Comparison of ENCODE assay signal across 28 cellular contexts in genomic region chr13:61833228-61833627, GRCh38.
"Had no signal": no experiment of that assay in that cellular context is flagged by ENCODE, and none has a peak within 500 bp of the region (broad histone marks: within the 10 kb centered on the region; RNA-seq: fewer than 3 reads in every experiment).

No MANE protein-coding gene starts in this region.

- H3K36me3 Mint-ChIP-seq: activated naive CD8-positive, alpha-beta T cell; brain had no signal

- H3K27ac Mint-ChIP-seq: activated CD4-positive, alpha-beta T cell treated with anti-CD3 and anti-CD28 coated beads, Interleukin-2, amount 10 ng/mL, durations not matched to agents 7 days and 5 days; activated CD8-positive, alpha-beta T cell treated with anti-CD3 and anti-CD28 coated beads for 36 hours; activated naive CD8-positive, alpha-beta T cell; activated T-helper 17 cell treated with anti-CD3 and anti-CD28 coated beads, Interleukin-2, amount 50 U/mL, for 72 hours; brain had no signal

- H3K4me1 Mint-ChIP-seq: activated CD4-positive, alpha-beta T cell treated with anti-CD3 and anti-CD28 coated beads, Interleukin-2, amount 10 ng/mL, durations not matched to agents 7 days and 5 days; activated T-helper 17 cell treated with anti-CD3 and anti-CD28 coated beads, Interleukin-2, amount 50 U/mL, for 72 hours; brain had no signal

- DNase-seq: activated CD4-positive, alpha-beta T cell treated with anti-CD3 and anti-CD28 coated beads for 1 hour; activated CD4-positive, alpha-beta T cell treated with anti-CD3 and anti-CD28 coated beads for 4 hours; activated CD4-positive, alpha-beta T cell treated with anti-CD3 and anti-CD28 coated beads, Interleukin-2, amount 10 ng/mL, durations not matched to agents 7 days and 5 days; activated CD4-positive, alpha-beta T cell treated with anti-CD3 and anti-CD28 coated beads, Interleukin-2, amount 50 U/mL, for 4 hours; activated CD8-positive, alpha-beta memory T cell treated with anti-CD3 and anti-CD28 coated beads for 24 hours; activated CD8-positive, alpha-beta T cell treated with anti-CD3 and anti-CD28 coated beads for 36 hours; activated effector memory CD4-positive, alpha-beta T cell treated with Interleukin-2 at 50 U/mL for 16 hours; activated gamma-delta T cell treated with Interleukin-2 at 50 U/mL for 16 hours; activated naive CD4-positive, alpha-beta T cell treated with anti-CD3 and anti-CD28 coated beads, Interleukin-2, amount 50 U/mL, for 16 hours; activated naive CD4-positive, alpha-beta T cell treated with Interleukin-2 at 50 U/mL for 16 hours; activated T-cell treated with anti-CD3 and anti-CD28 coated beads, Interleukin-2, amount 50 U/mL, for 4 hours; adrenal gland; amygdala; aorta; effector CD8-positive, alpha-beta T cell; foreskin fibroblast; gastrocnemius medialis; glutamatergic neuron; heart left ventricle; T-helper 2 cell had no signal

- H3K4me3 Mint-ChIP-seq: activated CD4-positive, alpha-beta T cell treated with anti-CD3 and anti-CD28 coated beads, Interleukin-2, amount 10 ng/mL, durations not matched to agents 7 days and 5 days; activated CD8-positive, alpha-beta T cell treated with anti-CD3 and anti-CD28 coated beads for 36 hours; activated naive CD8-positive, alpha-beta T cell; activated T-cell treated with anti-CD3 and anti-CD28 coated beads, Interleukin-2, amount 50 U/mL, for 4 hours; activated T-helper 17 cell treated with anti-CD3 and anti-CD28 coated beads, Interleukin-2, amount 50 U/mL, for 72 hours; brain had no signal

- H3K27ac ChIP-seq: adrenal gland, breast epithelium, gastrocnemius medialis, heart left ventricle had no signal

- H3K27me3 Mint-ChIP-seq: activated CD4-positive, alpha-beta T cell treated with anti-CD3 and anti-CD28 coated beads, Interleukin-2, amount 10 ng/mL, durations not matched to agents 7 days and 5 days; activated CD8-positive, alpha-beta T cell treated with anti-CD3 and anti-CD28 coated beads for 36 hours; activated naive CD8-positive, alpha-beta T cell; activated T-helper 17 cell treated with anti-CD3 and anti-CD28 coated beads, Interleukin-2, amount 50 U/mL, for 72 hours had no signal

- H3K36me3 ChIP-seq: adrenal gland, breast epithelium, gastrocnemius medialis, heart left ventricle had no signal

- H3K4me1 ChIP-seq: adrenal gland, breast epithelium, gastrocnemius medialis, heart left ventricle had no signal

- H3K27me3 ChIP-seq: adrenal gland, breast epithelium, gastrocnemius medialis, heart left ventricle had no signal

- H3K4me3 ChIP-seq: adrenal gland, breast epithelium, gastrocnemius medialis, heart left ventricle had no signal

- FAIRE-seq: colon, endometrium, endothelial cell of umbilical vein had no signal

- ATAC-seq: activated CD8-positive, alpha-beta T cell treated with anti-CD3 and anti-CD28 coated beads for 36 hours; activated T-cell treated with anti-CD3 and anti-CD28 coated beads, Interleukin-2, amount 50 U/mL, for 4 hours; activated T-helper 17 cell treated with anti-CD3 and anti-CD28 coated beads, Interleukin-2, amount 50 U/mL, for 72 hours; esophagus mucosa; gastrocnemius medialis; heart left ventricle had no signal

- H3K9me3 ChIP-seq: adrenal gland, breast epithelium, gastrocnemius medialis had no signal
